Comparison of ENCODE assay signal across 14 cellular contexts in the genomic region with DNA sequence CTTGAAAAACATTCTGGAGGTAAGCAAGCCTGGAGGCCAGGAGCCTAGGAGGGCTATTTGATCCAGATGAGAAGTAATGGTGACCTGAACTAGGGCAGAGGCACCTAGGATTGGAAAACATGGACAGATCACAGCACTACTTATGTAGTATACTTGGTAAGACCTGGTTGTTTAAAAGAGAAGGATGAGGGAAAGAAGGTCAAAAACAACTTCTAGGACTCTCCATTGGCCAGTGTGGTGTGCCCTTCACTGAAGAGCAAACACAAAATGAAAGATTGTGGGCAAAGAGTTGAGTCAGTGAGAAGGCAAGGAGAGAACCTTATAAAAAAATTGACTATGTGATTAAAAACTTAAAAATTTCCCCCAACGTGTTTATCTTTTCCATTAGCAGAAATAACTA. TPM values are rescaled to one million over a fixed set of nuclear protein-coding genes. Genes with fewer than 3 reads are reported as not detected.
DNase-seq lines count a peak whose midpoint lies in the region; ATAC-seq, FAIRE-seq and TF ChIP-seq lines count a peak whose summit lies in the region.
"Had no signal": no experiment of that assay in that cellular context is flagged by ENCODE, and none has a peak within 500 bp of the region (broad histone marks: within the 10 kb centered on the region; RNA-seq: fewer than 3 reads in every experiment).

No MANE protein-coding gene starts in this region.

- TF ChIP-seq CTCF in activated CD8-positive, alpha-beta T cell treated with anti-CD3 and anti-CD28 coated beads for 36 hours (IDR thresholded peaks at IDR 0.05) = no peak
- no peak for TF ChIP-seq CTCF in astrocyte (IDR thresholded peaks at IDR 0.05; ENCODE audit: insufficient read depth, low read depth, low read length)

- peaks cover 14% of the 10 kb centered on the region for H3K4me1 Mint-ChIP-seq in activated CD8-positive, alpha-beta T cell treated with anti-CD3 and anti-CD28 coated beads for 36 hours (ENCODE audit: low read depth)
- peaks cover 3% of the 10 kb centered on the region for H3K4me1 Mint-ChIP-seq in activated CD8-positive, alpha-beta T cell treated with anti-CD3 and anti-CD28 coated beads, Interleukin-2, amount 10 ng/mL, durations not matched to agents 7 days and 5 days (ENCODE audit: low read depth)
- H3K4me1 Mint-ChIP-seq in activated naive CD8-positive, alpha-beta T cell treated with anti-CD3 and anti-CD28 coated beads, Interleukin-2, amount 50 U/mL, for 24 hours = peaks cover 14% of the 10 kb centered on the region
- peaks cover 13% of the 10 kb centered on the region for H3K4me1 Mint-ChIP-seq in activated naive CD8-positive, alpha-beta T cell treated with anti-CD3 and anti-CD28 coated beads for 36 hours
- H3K4me1 Mint-ChIP-seq in astrocyte (ENCODE audit: low read depth, unreplicated experiment) = no peaks in the 10 kb centered on the region
- peaks cover 18% of the 10 kb centered on the region for H3K4me1 Mint-ChIP-seq in stimulated activated naive CD8-positive, alpha-beta T cell treated with anti-CD3 and anti-CD28 coated beads, Interleukin-15, amount 100 ng/mL, for 72 hours

- peak; percentile 63 for ATAC-seq in activated CD8-positive, alpha-beta T cell treated with anti-CD3 and anti-CD28 coated beads for 36 hours
- no peak for ATAC-seq in activated CD8-positive, alpha-beta T cell treated with anti-CD3 and anti-CD28 coated beads, Interleukin-2, amount 10 ng/mL, durations not matched to agents 7 days and 5 days
- ATAC-seq in activated naive CD8-positive, alpha-beta T cell treated with anti-CD3 and anti-CD28 coated beads, Interleukin-2, amount 50 U/mL, for 24 hours = peak; percentile 49
- ATAC-seq in stimulated activated naive CD8-positive, alpha-beta T cell treated with anti-CD3 and anti-CD28 coated beads, Interleukin-15, amount 100 ng/mL, for 72 hours = peak; percentile 76

- no peak overlapping the region for H3K27ac ChIP-seq in astrocyte (ENCODE audit: low read depth, low read length)
- H3K27ac ChIP-seq: BLaER1 treated with 17β-estradiol and CSF1 and Interleukin-3, amounts not matched to agents 10 nM and 100 nM had no signal

- CTCF ChIA-PET in activated CD8-positive, alpha-beta T cell treated with anti-CD3 and anti-CD28 coated beads for 36 hours (lab: Charles Lee) = interaction anchor here (0.7 kb wide), 1 partner anchor 345 kb away, joined by 4 read pairs; no protein-coding TSS in a partner anchor
- CTCF ChIA-PET in activated CD8-positive, alpha-beta T cell treated with anti-CD3 and anti-CD28 coated beads, Interleukin-2, amount 10 ng/mL, durations not matched to agents 7 days and 5 days (lab: Charles Lee) = no interaction called here
- CTCF ChIA-PET in HEK293T (lab: Yijun Ruan, JAX) = no interaction called here

- H3K36me3 Mint-ChIP-seq in activated CD8-positive, alpha-beta T cell treated with anti-CD3 and anti-CD28 coated beads for 36 hours (ENCODE audit: low read depth) = peaks cover 36% of the 10 kb centered on the region
- H3K36me3 Mint-ChIP-seq in activated CD8-positive, alpha-beta T cell treated with anti-CD3 and anti-CD28 coated beads, Interleukin-2, amount 10 ng/mL, durations not matched to agents 7 days and 5 days (ENCODE audit: low read depth) = peaks cover 20% of the 10 kb centered on the region
- peaks cover 31% of the 10 kb centered on the region for H3K36me3 Mint-ChIP-seq in activated naive CD8-positive, alpha-beta T cell treated with anti-CD3 and anti-CD28 coated beads, Interleukin-2, amount 50 U/mL, for 24 hours (ENCODE audit: low read depth)
- H3K36me3 Mint-ChIP-seq in activated naive CD8-positive, alpha-beta T cell treated with anti-CD3 and anti-CD28 coated beads for 36 hours = peaks cover 28% of the 10 kb centered on the region
- peaks cover 4% of the 10 kb centered on the region for H3K36me3 Mint-ChIP-seq in astrocyte (ENCODE audit: low read depth, unreplicated experiment)

- intact Hi-C loops in activated CD8-positive, alpha-beta T cell treated with anti-CD3 and anti-CD28 coated beads for 36 hours (cut with micrococcal nuclease) = no loop called here

- no peaks in the 10 kb centered on the region for H3K27me3 ChIP-seq in astrocyte (ENCODE audit: insufficient read depth, low read length)
- H3K27me3 ChIP-seq: BLaER1 treated with 17β-estradiol and CSF1 and Interleukin-3, amounts not matched to agents 10 nM and 100 nM had no signal

- no peak overlapping the region for H3K4me2 ChIP-seq in astrocyte (ENCODE audit: low read length)
- H3K4me2 ChIP-seq: BLaER1 treated with 17β-estradiol and CSF1 and Interleukin-3, amounts not matched to agents 10 nM and 100 nM had no signal

- H3K4me3 Mint-ChIP-seq in activated CD8-positive, alpha-beta T cell treated with anti-CD3 and anti-CD28 coated beads for 36 hours = no peak overlapping the region
- no peak overlapping the region for H3K4me3 Mint-ChIP-seq in activated CD8-positive, alpha-beta T cell treated with anti-CD3 and anti-CD28 coated beads, Interleukin-2, amount 10 ng/mL, durations not matched to agents 7 days and 5 days
- no peak overlapping the region for H3K4me3 Mint-ChIP-seq in activated naive CD8-positive, alpha-beta T cell treated with anti-CD3 and anti-CD28 coated beads, Interleukin-2, amount 50 U/mL, for 24 hours
- H3K4me3 Mint-ChIP-seq in activated naive CD8-positive, alpha-beta T cell treated with anti-CD3 and anti-CD28 coated beads for 36 hours = no peak overlapping the region
- peak overlapping the region; percentile 4 for H3K4me3 Mint-ChIP-seq in astrocyte (ENCODE audit: unreplicated experiment)
- H3K4me3 Mint-ChIP-seq in stimulated activated naive CD8-positive, alpha-beta T cell treated with anti-CD3 and anti-CD28 coated beads, Interleukin-15, amount 100 ng/mL, for 72 hours = no peak overlapping the region
- H3K4me3 Mint-ChIP-seq: CD4-positive, CD25-positive, alpha-beta regulatory T cell had no signal

- no peak overlapping the region for H3K4me3 ChIP-seq in astrocyte (ENCODE audit: insufficient read depth, low read depth, low read length)
- H3K4me3 ChIP-seq: BLaER1 treated with 17β-estradiol and CSF1 and Interleukin-3, amounts not matched to agents 10 nM and 100 nM had no signal

- no peaks in the 10 kb centered on the region for H3K27me3 Mint-ChIP-seq in activated CD8-positive, alpha-beta T cell treated with anti-CD3 and anti-CD28 coated beads for 36 hours
- no peaks in the 10 kb centered on the region for H3K27me3 Mint-ChIP-seq in activated CD8-positive, alpha-beta T cell treated with anti-CD3 and anti-CD28 coated beads, Interleukin-2, amount 10 ng/mL, durations not matched to agents 7 days and 5 days (ENCODE audit: low read depth)
- H3K27me3 Mint-ChIP-seq in activated naive CD8-positive, alpha-beta T cell treated with anti-CD3 and anti-CD28 coated beads, Interleukin-2, amount 50 U/mL, for 24 hours = no peaks in the 10 kb centered on the region
- no peaks in the 10 kb centered on the region for H3K27me3 Mint-ChIP-seq in activated naive CD8-positive, alpha-beta T cell treated with anti-CD3 and anti-CD28 coated beads for 36 hours
- no peaks in the 10 kb centered on the region for H3K27me3 Mint-ChIP-seq in astrocyte (ENCODE audit: low read depth, unreplicated experiment)
- no peaks in the 10 kb centered on the region for H3K27me3 Mint-ChIP-seq in stimulated activated naive CD8-positive, alpha-beta T cell treated with anti-CD3 and anti-CD28 coated beads, Interleukin-15, amount 100 ng/mL, for 72 hours
- H3K27me3 Mint-ChIP-seq: CD4-positive, CD25-positive, alpha-beta regulatory T cell had no signal

- peaks cover 6% of the 10 kb centered on the region for H3K9me3 Mint-ChIP-seq in activated CD8-positive, alpha-beta T cell treated with anti-CD3 and anti-CD28 coated beads for 36 hours
- H3K9me3 Mint-ChIP-seq in activated CD8-positive, alpha-beta T cell treated with anti-CD3 and anti-CD28 coated beads, Interleukin-2, amount 10 ng/mL, durations not matched to agents 7 days and 5 days (ENCODE audit: insufficient read depth) = no peaks in the 10 kb centered on the region
- H3K9me3 Mint-ChIP-seq in activated naive CD8-positive, alpha-beta T cell treated with anti-CD3 and anti-CD28 coated beads, Interleukin-2, amount 50 U/mL, for 24 hours = no peaks in the 10 kb centered on the region
- peaks cover 2% of the 10 kb centered on the region for H3K9me3 Mint-ChIP-seq in activated naive CD8-positive, alpha-beta T cell treated with anti-CD3 and anti-CD28 coated beads for 36 hours
- H3K9me3 Mint-ChIP-seq in astrocyte (ENCODE audit: unreplicated experiment) = no peaks in the 10 kb centered on the region
- H3K9me3 Mint-ChIP-seq in stimulated activated naive CD8-positive, alpha-beta T cell treated with anti-CD3 and anti-CD28 coated beads, Interleukin-15, amount 100 ng/mL, for 72 hours = peaks cover 0 to 4% of the 10 kb centered on the region in 2 donors

- H3K9ac ChIP-seq in astrocyte (ENCODE audit: low read length) = no peak overlapping the region
- H3K9ac ChIP-seq: BLaER1 treated with 17β-estradiol and CSF1 and Interleukin-3, amounts not matched to agents 10 nM and 100 nM had no signal

- peak; percentile 3 for DNase-seq in activated CD8-positive, alpha-beta T cell treated with anti-CD3 and anti-CD28 coated beads for 36 hours
- no peak for DNase-seq in activated CD8-positive, alpha-beta T cell treated with anti-CD3 and anti-CD28 coated beads, Interleukin-2, amount 10 ng/mL, durations not matched to agents 7 days and 5 days
- DNase-seq in activated naive CD8-positive, alpha-beta T cell treated with anti-CD3 and anti-CD28 coated beads, Interleukin-2, amount 50 U/mL, for 24 hours = no peak
- no peak for DNase-seq in activated naive CD8-positive, alpha-beta T cell treated with anti-CD3 and anti-CD28 coated beads for 36 hours
- DNase-seq in astrocyte (ENCODE audit: low read depth) (no peak), LoVo (ENCODE audit: low spot score) (no peak), HEK293T (ENCODE audit: extremely low spot score) (no peak)
- peak in 1 of 2 donors; percentile 11 for DNase-seq in stimulated activated naive CD8-positive, alpha-beta T cell treated with anti-CD3 and anti-CD28 coated beads, Interleukin-15, amount 100 ng/mL, for 72 hours
- DNase-seq: 8988T, DMS53, GF-D8, HCEC 1CT had no signal

- H4K20me1 ChIP-seq in astrocyte (ENCODE audit: insufficient read depth, low read length) = no peaks in the 10 kb centered on the region
- H4K20me1 ChIP-seq: BLaER1 treated with 17β-estradiol and CSF1 and Interleukin-3, amounts not matched to agents 10 nM and 100 nM had no signal

- H3K79me2 ChIP-seq in astrocyte (ENCODE audit: insufficient read depth, low read length) = no peaks in the 10 kb centered on the region

- peak overlapping the region; percentile 43 for H3K27ac Mint-ChIP-seq in activated CD8-positive, alpha-beta T cell treated with anti-CD3 and anti-CD28 coated beads for 36 hours
- no peak overlapping the region for H3K27ac Mint-ChIP-seq in activated CD8-positive, alpha-beta T cell treated with anti-CD3 and anti-CD28 coated beads, Interleukin-2, amount 10 ng/mL, durations not matched to agents 7 days and 5 days
- no peak overlapping the region for H3K27ac Mint-ChIP-seq in activated naive CD8-positive, alpha-beta T cell treated with anti-CD3 and anti-CD28 coated beads, Interleukin-2, amount 50 U/mL, for 24 hours
- H3K27ac Mint-ChIP-seq in activated naive CD8-positive, alpha-beta T cell treated with anti-CD3 and anti-CD28 coated beads for 36 hours = no peak overlapping the region
- H3K27ac Mint-ChIP-seq in astrocyte (ENCODE audit: unreplicated experiment) = no peak overlapping the region
- H3K27ac Mint-ChIP-seq in stimulated activated naive CD8-positive, alpha-beta T cell treated with anti-CD3 and anti-CD28 coated beads, Interleukin-15, amount 100 ng/mL, for 72 hours = no peak overlapping the region
- H3K27ac Mint-ChIP-seq: CD4-positive, CD25-positive, alpha-beta regulatory T cell had no signal

- H2AFZ ChIP-seq in astrocyte (ENCODE audit: low read depth, low read length) = no peak overlapping the region

- H3K4me1 ChIP-seq in astrocyte (ENCODE audit: insufficient read depth, low read length) = no peaks in the 10 kb centered on the region

- no peak for FAIRE-seq in astrocyte (lab: Jason Lieb, UNC)

- peaks cover 7% of the 10 kb centered on the region for H3K36me3 ChIP-seq in astrocyte (ENCODE audit: insufficient read depth, low read length)

- POLR2A ChIA-PET in activated CD8-positive, alpha-beta T cell treated with anti-CD3 and anti-CD28 coated beads for 36 hours (lab: Charles Lee) = interaction anchor here (0.9 kb wide), 1 partner anchor 38 kb away, joined by 3 read pairs; no protein-coding TSS in a partner anchor
- POLR2A ChIA-PET in activated CD8-positive, alpha-beta T cell treated with anti-CD3 and anti-CD28 coated beads, Interleukin-2, amount 10 ng/mL, durations not matched to agents 7 days and 5 days (lab: Charles Lee) = no interaction called here
- POLR2A ChIA-PET in HEK293T (lab: Yijun Ruan, JAX) = no interaction called here

- no peaks in the 10 kb centered on the region for H3K9me3 ChIP-seq in astrocyte (ENCODE audit: insufficient read depth, low read depth, low read length)

RNA-seq across cellular contexts. Expression of gene ANKRD1, which starts 14.3 kb away (rescaled TPM):
- total RNA-seq in activated CD8-positive, alpha-beta T cell treated with anti-CD3 and anti-CD28 coated beads for 36 hours = not detected
- total RNA-seq in activated CD8-positive, alpha-beta T cell treated with anti-CD3 and anti-CD28 coated beads, Interleukin-2, amount 10 ng/mL, durations not matched to agents 7 days and 5 days = not detected
- not detected for total RNA-seq in activated naive CD8-positive, alpha-beta T cell treated with anti-CD3 and anti-CD28 coated beads for 36 hours
- total RNA-seq in astrocyte = 841 and 913 TPM in 2 replicates
- total RNA-seq: CD4-positive, CD25-positive, alpha-beta regulatory T cell had no signal

RNA-seq across cellular contexts. Expression of gene RPP30, which starts 34.8 kb away (rescaled TPM):
- 10 to 100 TPM; 55.8 to 56.8 TPM for total RNA-seq in activated CD8-positive, alpha-beta T cell treated with anti-CD3 and anti-CD28 coated beads for 36 hours
- total RNA-seq in activated CD8-positive, alpha-beta T cell treated with anti-CD3 and anti-CD28 coated beads, Interleukin-2, amount 10 ng/mL, durations not matched to agents 7 days and 5 days = 10 to 100 TPM; 43.7 to 48.1 TPM
- total RNA-seq in activated naive CD8-positive, alpha-beta T cell treated with anti-CD3 and anti-CD28 coated beads for 36 hours = 10 to 100 TPM; 81.5 to 88.0 TPM
- 24.9 and 32.0 TPM in 2 replicates for total RNA-seq in astrocyte

RNA-seq across cellular contexts. Expression of gene HTR7, which starts 48.8 kb away (rescaled TPM):
- total RNA-seq in activated CD8-positive, alpha-beta T cell treated with anti-CD3 and anti-CD28 coated beads for 36 hours = not detected
- total RNA-seq in activated CD8-positive, alpha-beta T cell treated with anti-CD3 and anti-CD28 coated beads, Interleukin-2, amount 10 ng/mL, durations not matched to agents 7 days and 5 days = not detected
- not detected for total RNA-seq in activated naive CD8-positive, alpha-beta T cell treated with anti-CD3 and anti-CD28 coated beads for 36 hours
- 0.72 and 0.89 TPM in 2 replicates for total RNA-seq in astrocyte
- total RNA-seq: CD4-positive, CD25-positive, alpha-beta regulatory T cell had no signal

Comparison
In these comparisons a context has a peak if more than half of its experiments do, and no peak if none do; other contexts are left out.
1. RNA of gene ANKRD1, which starts 14.3 kb away (total RNA-seq): 841 to 913 TPM in astrocyte; not detected in activated CD8-positive, alpha-beta T cell treated with anti-CD3 and anti-CD28 coated beads for 36 hours, not detected in activated CD8-positive, alpha-beta T cell treated with anti-CD3 and anti-CD28 coated beads, Interleukin-2, amount 10 ng/mL, durations not matched to agents 7 days and 5 days and not detected in activated naive CD8-positive, alpha-beta T cell treated with anti-CD3 and anti-CD28 coated beads for 36 hours; every median in the first group is over 100 times any median in the second.